ENCODE assay signal across 9 cellular contexts in the genomic region with DNA sequence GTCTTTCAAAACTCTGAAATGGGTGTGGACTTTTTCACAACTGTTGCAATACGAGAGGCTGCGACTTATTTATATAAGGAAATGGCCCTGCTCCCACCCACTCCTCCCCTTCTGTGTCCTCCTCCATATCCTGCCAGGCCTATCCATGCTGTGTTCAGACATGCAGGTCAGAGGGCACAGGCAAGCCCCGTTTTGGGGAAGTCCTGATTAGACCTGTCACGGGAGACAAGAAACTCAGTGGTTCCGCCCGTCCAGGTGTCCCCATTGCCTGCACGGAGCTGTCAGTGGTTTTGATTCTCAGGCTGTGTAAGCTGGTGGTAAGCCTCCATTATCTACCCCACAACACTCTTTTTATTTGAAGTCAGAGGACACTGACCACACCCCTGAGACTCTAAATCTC.
DNase-seq lines count a peak whose midpoint lies in the region; ATAC-seq, FAIRE-seq and TF ChIP-seq lines count a peak whose summit lies in the region.
"Had no signal": no experiment of that assay in that cellular context is flagged by ENCODE, and none has a peak within 500 bp of the region (broad histone marks: within the 10 kb centered on the region; RNA-seq: fewer than 3 reads in every experiment).

No MANE protein-coding gene starts in this region.

- H3K4me3 Mint-ChIP-seq in effector memory CD8-positive, alpha-beta T cell = no peak overlapping the region
- no peak overlapping the region for H3K4me3 Mint-ChIP-seq in activated CD4-positive, alpha-beta T cell treated with anti-CD3 and anti-CD28 coated beads, Interleukin-2, amount 10 ng/mL, durations not matched to agents 7 days and 5 days

- peak; percentile 86 for FAIRE-seq in GM12891 (lab: Jason Lieb, UNC)

- peaks cover 10% of the 10 kb centered on the region for H3K36me3 Mint-ChIP-seq in effector memory CD8-positive, alpha-beta T cell (ENCODE audit: insufficient read depth)
- H3K36me3 Mint-ChIP-seq in activated CD4-positive, alpha-beta T cell treated with anti-CD3 and anti-CD28 coated beads, Interleukin-2, amount 10 ng/mL, durations not matched to agents 7 days and 5 days (ENCODE audit: low read depth) = peaks cover 13% of the 10 kb centered on the region

- no peak for TF ChIP-seq POLR2A in GM12891 (IDR thresholded peaks at IDR 0.05; ENCODE audit: low read depth, low read length)

- peaks cover 38 to 53% of the 10 kb centered on the region in 2 donors for H3K4me1 Mint-ChIP-seq in effector memory CD8-positive, alpha-beta T cell (ENCODE audit: low read depth in 2 of 2)
- H3K4me1 Mint-ChIP-seq in activated CD4-positive, alpha-beta T cell treated with anti-CD3 and anti-CD28 coated beads, Interleukin-2, amount 10 ng/mL, durations not matched to agents 7 days and 5 days = peaks cover 5% of the 10 kb centered on the region

- peak; percentile 37 for DNase-seq in GM12891 (ENCODE audit: insufficient read length, low spot score)
- DNase-seq in effector memory CD8-positive, alpha-beta T cell = no peak
- DNase-seq in activated CD4-positive, alpha-beta T cell treated with anti-CD3 and anti-CD28 coated beads, Interleukin-2, amount 10 ng/mL, durations not matched to agents 7 days and 5 days = no peak
- no peak for DNase-seq in NOMO-1 treated with DMSO at 0.1 percent for 48 hours (lab: John Stamatoyannopoulos, UW; ENCODE audit: unreplicated experiment)
- DNase-seq in NCI-H2029 (lab: John Stamatoyannopoulos, UW) = no peak
- no peak for DNase-seq in D341Med (ENCODE audit: low spot score)
- DNase-seq: NCI-H774 had no signal

- no peaks in the 10 kb centered on the region for H3K9me3 Mint-ChIP-seq in effector memory CD8-positive, alpha-beta T cell
- H3K9me3 Mint-ChIP-seq in activated CD4-positive, alpha-beta T cell treated with anti-CD3 and anti-CD28 coated beads, Interleukin-2, amount 10 ng/mL, durations not matched to agents 7 days and 5 days = peaks cover 2% of the 10 kb centered on the region

- POLR2A ChIA-PET in activated CD4-positive, alpha-beta T cell treated with anti-CD3 and anti-CD28 coated beads, Interleukin-2, amount 10 ng/mL, durations not matched to agents 7 days and 5 days (lab: Charles Lee) = no interaction called here

- peak overlapping the region in 1 of 2 donors; percentile 5 for H3K27ac Mint-ChIP-seq in effector memory CD8-positive, alpha-beta T cell
- no peak overlapping the region for H3K27ac Mint-ChIP-seq in activated CD4-positive, alpha-beta T cell treated with anti-CD3 and anti-CD28 coated beads, Interleukin-2, amount 10 ng/mL, durations not matched to agents 7 days and 5 days

- H3K27me3 Mint-ChIP-seq in effector memory CD8-positive, alpha-beta T cell = no peaks in the 10 kb centered on the region
- no peaks in the 10 kb centered on the region for H3K27me3 Mint-ChIP-seq in activated CD4-positive, alpha-beta T cell treated with anti-CD3 and anti-CD28 coated beads, Interleukin-2, amount 10 ng/mL, durations not matched to agents 7 days and 5 days

- peak; percentile 65 for ATAC-seq in GM21447 (IDR thresholded peaks at IDR 0.05; ENCODE audit: unreplicated experiment)
- peak; percentile 64 for ATAC-seq in HG03342 (IDR thresholded peaks at IDR 0.05; ENCODE audit: unreplicated experiment)
- peak; percentile 33 for ATAC-seq in effector memory CD8-positive, alpha-beta T cell (replicated peaks)

- CTCF ChIA-PET in activated CD4-positive, alpha-beta T cell treated with anti-CD3 and anti-CD28 coated beads, Interleukin-2, amount 10 ng/mL, durations not matched to agents 7 days and 5 days (lab: Charles Lee) = no interaction called here

TF ChIP-seq in GM12891, 5 proteins besides CTCF, POLR2A, EP300 and RAD21:
- no peak for TF ChIP-seq TAF1 (IDR thresholded peaks at IDR 0.05; ENCODE audit: low read depth, low read length)
- peak; percentile 71 for TF ChIP-seq SPI1 (IDR thresholded peaks at IDR 0.05; ENCODE audit: low read depth, low read length)
- peak; percentile 50; the same call in 1 of the 2 replicates for TF ChIP-seq POLR2AphosphoS5 (IDR thresholded peaks at IDR 0.05; ENCODE audit: low read depth, low read length)
